In the genomic region with DNA sequence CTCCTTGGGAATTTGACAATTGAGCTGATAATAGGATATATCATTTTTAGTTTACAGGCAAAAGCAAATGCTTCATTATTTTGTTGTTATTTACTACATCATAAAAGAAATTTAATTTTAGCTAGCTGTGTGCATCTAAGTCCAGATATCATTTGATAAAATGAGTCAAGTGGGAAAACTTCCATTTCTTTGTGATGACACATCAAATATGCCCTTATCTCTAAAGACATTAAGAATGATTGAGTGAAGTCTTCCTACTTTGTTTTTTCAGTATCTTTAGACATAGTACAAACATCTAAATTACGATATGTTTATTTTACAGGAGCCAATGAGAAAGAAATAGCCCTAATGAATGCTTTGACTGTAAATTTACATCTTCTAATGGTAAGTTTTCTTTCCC, we compare ENCODE assay signal across 17 cellular contexts.
A peak's percentile ranks its signal among the peaks of the same experiment; 100 is the strongest.
DNase-seq lines count a peak whose midpoint lies in the region; ATAC-seq, FAIRE-seq and TF ChIP-seq lines count a peak whose summit lies in the region.
"Had no signal": no experiment of that assay in that cellular context is flagged by ENCODE, and none has a peak within 500 bp of the region (broad histone marks: within the 10 kb centered on the region; RNA-seq: fewer than 3 reads in every experiment).

No MANE protein-coding gene starts in this region.

- no TSS peak for BruUV-seq in K562 (replicated peaks; lab: Mats Ljungman, UMichigan)

- intact Hi-C loops in K562 (cut with micrococcal nuclease) = no loop called here

- H3K4me2 ChIP-seq in A549 = peak overlapping the region; percentile 2; the same call in 1 of the 3 replicates
- no peak overlapping the region for H3K4me2 ChIP-seq in K562 (ENCODE audit: insufficient read depth, low read length)
- H3K4me2 ChIP-seq: BLaER1 had no signal

- CTCF ChIA-PET in A549 (lab: Yijun Ruan, JAX) (interaction anchor here (1.2 kb wide), 1 partner anchor 35 kb away, joined by 3 read pairs; no protein-coding TSS in a partner anchor), K562 (lab: Yijun Ruan, JAX; ENCODE audit: low intra/inter-chr PET ratio) (no interaction called here)

- H3K4me3 ChIP-seq in A549 (no peak overlapping the region), K562 (no peak overlapping the region)
- H3K4me3 ChIP-seq: BLaER1 had no signal

- TF ChIP-seq EP300 in A549 (IDR thresholded peaks at IDR 0.05) = no peak
- TF ChIP-seq EP300 in K562 (IDR thresholded peaks at IDR 0.05; ENCODE audit: low read length) = no peak

- no peaks in the 10 kb centered on the region for H3K36me3 ChIP-seq in K562 (ENCODE audit: control insufficient read depth, insufficient read depth, low read length)
- H3K36me3 ChIP-seq: BLaER1 had no signal

- in situ Hi-C loops in K562 (cut with MboI) = no loop called here

- no peak for FAIRE-seq in A549 (lab: Jason Lieb, UNC)
- no peak for FAIRE-seq in K562 (lab: Jason Lieb, UNC)
- FAIRE-seq: A204.1 had no signal

- H3K9ac ChIP-seq in K562 (ENCODE audit: insufficient read depth in 1 of 2, low read depth in 2 of 2, low read length in 2 of 2) = no peak overlapping the region
- H3K9ac ChIP-seq: BLaER1 had no signal

- H3K27ac ChIP-seq in A549 (no peak overlapping the region), K562 (ENCODE audit: extremely low read depth, low read depth, low read length) (no peak overlapping the region)
- H3K27ac ChIP-seq: BLaER1 had no signal

- ATAC-seq in A549 (no peak), K562 (no peak)
- ATAC-seq: HCT116 had no signal

- no peaks in the 10 kb centered on the region for H3K9me1 ChIP-seq in K562 (ENCODE audit: control insufficient read depth, insufficient read depth, low read length)

- no peaks in the 10 kb centered on the region for H3K9me3 ChIP-seq in A549
- H3K9me3 ChIP-seq in K562 (replicated peaks; ENCODE audit: control insufficient read depth, insufficient read depth, low read depth, low read length) = no peaks in the 10 kb centered on the region

- no peak for TF ChIP-seq RAD21 in A549 (conservative IDR thresholded peaks at IDR 0.05 in 1 of 2, IDR thresholded peaks at IDR 0.05 in 1 of 2)
- TF ChIP-seq RAD21 in K562 (CRISPR knock-in tag; conservative IDR thresholded peaks at IDR 0.05 in 1 of 2, IDR thresholded peaks at IDR 0.05 in 1 of 2) = no peak

- no peak for TF ChIP-seq POLR2A in A549 (IDR thresholded peaks at IDR 0.05; ENCODE audit: low read length)
- TF ChIP-seq POLR2A in K562 (conservative IDR thresholded peaks at IDR 0.05) = no peak

- H3K27me3 ChIP-seq in K562 (ENCODE audit: control insufficient read depth in 2 of 2, insufficient read depth in 2 of 2, low read length in 2 of 2) = no peaks in the 10 kb centered on the region
- H3K27me3 ChIP-seq: BLaER1 had no signal

- 47% methylated on average over 1 of the region's 1 CpG for WGBS in A549 (ENCODE audit: missing lambda C conversion rate)
- WGBS in K562 (ENCODE audit: insufficient coverage, low coverage, missing lambda C conversion rate) = 11% methylated on average over 1 of the region's 1 CpG

- peaks cover 59% of the 10 kb centered on the region for H3K4me1 ChIP-seq in A549
- H3K4me1 ChIP-seq in K562 (replicated peaks in 1 of 2; ENCODE audit: control insufficient read depth in 2 of 2, insufficient read depth in 2 of 2, low read length in 2 of 2) = no peaks in the 10 kb centered on the region
- H3K4me1 ChIP-seq: BLaER1 had no signal

- no peaks in the 10 kb centered on the region for H3K79me2 ChIP-seq in K562 (ENCODE audit: control insufficient read depth, insufficient read depth, low read length)

- TF ChIP-seq CTCF in A549 (IDR thresholded peaks at IDR 0.05) (no peak), K562 (IDR thresholded peaks at IDR 0.05 in 2 of 3, conservative IDR thresholded peaks at IDR 0.05 in 1 of 3; ENCODE audit: insufficient read depth in 2 of 3, low read depth in 1 of 3, low read length in 3 of 3) (no peak)

- DNase-seq in A549 (ENCODE audit: low read depth in 1 of 2, low spot score in 1 of 2) (no peak), EL (peak; percentile 7), M059J (ENCODE audit: low read depth) (peak; percentile 61), K562 (ENCODE audit: extremely low read depth in 1 of 4, low spot score in 3 of 4) (no peak), AG08395 (ENCODE audit: low spot score) (no peak), foreskin melanocyte (no peak), DMS79 (lab: John Stamatoyannopoulos, UW) (no peak), NCI-H1092 treated with DMSO at 0.1 percent for 48 hours (lab: John Stamatoyannopoulos, UW) (no peak)
- DNase-seq: Calu3; CD4-positive, alpha-beta memory T cell; DND-41; GF-D8; GOT3; H7 had no signal

- POLR2A ChIA-PET in A549 (lab: Yijun Ruan, JAX) (no interaction called here), K562 (lab: Yijun Ruan, JAX) (no interaction called here)

- no peak overlapping the region for H2AFZ ChIP-seq in K562 (ENCODE audit: low read depth, low read length)

- H4K20me1 ChIP-seq in K562 (replicated peaks; ENCODE audit: control insufficient read depth, insufficient read depth, low read length) = no peaks in the 10 kb centered on the region
- H4K20me1 ChIP-seq: BLaER1 had no signal

TF ChIP-seq in A549, 52 proteins besides CTCF, POLR2A, EP300 and RAD21:
- TF ChIP-seq GATA3 (IDR thresholded peaks at IDR 0.05; ENCODE audit: borderline replicate concordance) (peak; percentile 52; the same call in 1 of the 2 replicates), ESRRA (IDR thresholded peaks at IDR 0.05; ENCODE audit: borderline replicate concordance, low read length) (no peak), MAFK (IDR thresholded peaks at IDR 0.05; ENCODE audit: partially characterized antibody) (peak; percentile 80), FOSL2 (IDR thresholded peaks at IDR 0.05) (no peak), FOSL2 (CRISPR knock-in tag; IDR thresholded peaks at IDR 0.05) (0 out of 2 replicates have a peak, but pooled peaks have one; percentile 34), POLR2AphosphoS2 (conservative IDR thresholded peaks at IDR 0.05; ENCODE audit: low read length) (no peak)
TF ChIP-seq in A549: peak in this region for 3.

TF ChIP-seq in K562, 482 proteins besides CTCF, POLR2A, EP300 and RAD21:
- TF ChIP-seq TCFL5 (CRISPR knock-in tag; conservative IDR thresholded peaks at IDR 0.05) (no peak), MAFG (tag; conservative IDR thresholded peaks at IDR 0.05) (peak; percentile 36; the same call in 1 of the 2 replicates)
- TF ChIP-seq, protein P1, sequence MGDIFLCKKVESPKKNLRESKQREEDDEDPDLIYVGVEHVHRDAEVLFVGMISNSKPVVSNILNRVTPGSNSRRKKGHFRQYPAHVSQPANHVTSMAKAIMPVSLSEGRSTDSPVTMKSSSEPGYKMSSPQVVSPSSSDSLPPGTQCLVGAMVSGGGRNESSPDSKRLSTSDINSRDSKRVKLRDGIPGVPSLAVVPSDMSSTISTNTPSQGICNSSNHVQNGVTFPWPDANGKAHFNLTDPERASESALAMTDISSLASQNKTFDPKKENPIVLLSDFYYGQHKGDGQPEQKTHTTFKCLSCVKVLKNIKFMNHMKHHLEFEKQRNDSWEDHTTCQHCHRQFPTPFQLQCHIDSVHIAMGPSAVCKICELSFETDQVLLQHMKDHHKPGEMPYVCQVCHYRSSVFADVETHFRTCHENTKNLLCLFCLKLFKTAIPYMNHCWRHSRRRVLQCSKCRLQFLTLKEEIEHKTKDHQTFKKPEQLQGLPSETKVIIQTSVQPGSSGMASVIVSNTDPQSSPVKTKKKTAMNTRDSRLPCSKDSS (IDR thresholded peaks at IDR 0.05; ENCODE audit: low read depth, partially characterized antibody) = no peak

Comparison
In these comparisons a context has a peak if more than half of its experiments do, and no peak if none do; other contexts are left out.
1. DNase-seq: peak in EL (single experiment) and M059J (single experiment); none in A549 (0 of 2), K562 (0 of 4), AG08395 (single experiment), foreskin melanocyte (single experiment), DMS79 (single experiment) and NCI-H1092 treated with DMSO at 0.1 percent for 48 hours (single experiment).